Comparison of ENCODE assay signal across 11 cellular contexts in genomic region chr16:89924925-89925307, GRCh38. TPM values are rescaled to one million over a fixed set of nuclear protein-coding genes. Genes with fewer than 3 reads are reported as not detected.
A peak's percentile ranks its signal among the peaks of the same experiment; 100 is the strongest.
DNase-seq lines count a peak whose midpoint lies in the region; ATAC-seq and TF ChIP-seq lines count a peak whose summit lies in the region.
"Had no signal": no experiment of that assay in that cellular context is flagged by ENCODE, and none has a peak within 500 bp of the region (broad histone marks: within the 10 kb centered on the region; RNA-seq: fewer than 3 reads in every experiment).

No MANE protein-coding gene starts in this region.

- H3K4me3 ChIP-seq in epithelial cell of proximal tubule (ENCODE audit: low read depth, low read length) = peak overlapping the region; percentile 93
- H3K4me3 ChIP-seq: body of pancreas had no signal

- DNase-seq in NCI-H1417 (lab: John Stamatoyannopoulos, UW) (peak in 2 of 3 experiments; percentile 2 to 58), NCI-H1417 treated with DMSO at 0.1 percent for 48 hours (lab: John Stamatoyannopoulos, UW) (no peak), NCI-H2171 (lab: John Stamatoyannopoulos, UW) (peak; percentile 29), epithelial cell of proximal tubule (ENCODE audit: low read depth) (no peak), osteocyte (ENCODE audit: extremely low spot score, unreplicated experiment) (no peak)
- no peak for DNase-seq in activated effector memory CD4-positive, alpha-beta T cell treated with anti-CD3 and anti-CD28 coated beads, Interleukin-2, amount 50 U/mL, for 16 hours
- DNase-seq in activated CD8-positive, alpha-beta T cell treated with anti-CD3 and anti-CD28 coated beads, Interleukin-2, amount 10 ng/mL, durations not matched to agents 7 days and 5 days = no peak
- DNase-seq: body of pancreas, NCI-H1048 had no signal

- POLR2A ChIA-PET in activated CD8-positive, alpha-beta T cell treated with anti-CD3 and anti-CD28 coated beads, Interleukin-2, amount 10 ng/mL, durations not matched to agents 7 days and 5 days (lab: Charles Lee) = interaction anchor here (1.1 kb wide), 1 partner anchor 48 kb away, joined by 3 read pairs; no protein-coding TSS in a partner anchor

- H3K36me3 Mint-ChIP-seq in osteocyte (ENCODE audit: unreplicated experiment) = peaks cover 9% of the 10 kb centered on the region
- H3K36me3 Mint-ChIP-seq in activated CD8-positive, alpha-beta T cell treated with anti-CD3 and anti-CD28 coated beads, Interleukin-2, amount 10 ng/mL, durations not matched to agents 7 days and 5 days (ENCODE audit: low read depth) = no peaks in the 10 kb centered on the region
- H3K36me3 Mint-ChIP-seq: naive thymus-derived CD8-positive, alpha-beta T cell had no signal

- no peak for TF ChIP-seq CTCF in epithelial cell of proximal tubule (conservative IDR thresholded peaks at IDR 0.05; ENCODE audit: low read depth, low read length)
- TF ChIP-seq CTCF in osteocyte (IDR thresholded peaks at IDR 0.05) = no peak

- peaks cover 35% of the 10 kb centered on the region for H3K4me1 Mint-ChIP-seq in osteocyte (ENCODE audit: unreplicated experiment)
- peaks cover 37% of the 10 kb centered on the region for H3K4me1 Mint-ChIP-seq in activated CD8-positive, alpha-beta T cell treated with anti-CD3 and anti-CD28 coated beads, Interleukin-2, amount 10 ng/mL, durations not matched to agents 7 days and 5 days (ENCODE audit: low read depth)

- peak overlapping the region; percentile 56 for H3K27ac Mint-ChIP-seq in osteocyte (ENCODE audit: unreplicated experiment)
- H3K27ac Mint-ChIP-seq in activated CD8-positive, alpha-beta T cell treated with anti-CD3 and anti-CD28 coated beads, Interleukin-2, amount 10 ng/mL, durations not matched to agents 7 days and 5 days = no peak overlapping the region
- H3K27ac Mint-ChIP-seq: naive thymus-derived CD8-positive, alpha-beta T cell had no signal

- CTCF ChIA-PET in activated CD8-positive, alpha-beta T cell treated with anti-CD3 and anti-CD28 coated beads, Interleukin-2, amount 10 ng/mL, durations not matched to agents 7 days and 5 days (lab: Charles Lee) = no interaction called here

- H3K27me3 Mint-ChIP-seq in osteocyte (ENCODE audit: unreplicated experiment) = no peaks in the 10 kb centered on the region
- peaks cover 28% of the 10 kb centered on the region for H3K27me3 Mint-ChIP-seq in activated CD8-positive, alpha-beta T cell treated with anti-CD3 and anti-CD28 coated beads, Interleukin-2, amount 10 ng/mL, durations not matched to agents 7 days and 5 days (ENCODE audit: low read depth)

- no peak for ATAC-seq in GM21529 (IDR thresholded peaks at IDR 0.05; ENCODE audit: unreplicated experiment)
- ATAC-seq in activated CD8-positive, alpha-beta T cell treated with anti-CD3 and anti-CD28 coated beads, Interleukin-2, amount 10 ng/mL, durations not matched to agents 7 days and 5 days = no peak
- ATAC-seq: body of pancreas had no signal

- H3K4me3 Mint-ChIP-seq in osteocyte (ENCODE audit: unreplicated experiment) = peak overlapping the region; percentile 75
- H3K4me3 Mint-ChIP-seq in activated CD8-positive, alpha-beta T cell treated with anti-CD3 and anti-CD28 coated beads, Interleukin-2, amount 10 ng/mL, durations not matched to agents 7 days and 5 days = no peak overlapping the region

- no peaks in the 10 kb centered on the region for H3K9me3 Mint-ChIP-seq in osteocyte (ENCODE audit: unreplicated experiment)
- H3K9me3 Mint-ChIP-seq in activated CD8-positive, alpha-beta T cell treated with anti-CD3 and anti-CD28 coated beads, Interleukin-2, amount 10 ng/mL, durations not matched to agents 7 days and 5 days (ENCODE audit: insufficient read depth) = no peaks in the 10 kb centered on the region
- H3K9me3 Mint-ChIP-seq: naive thymus-derived CD8-positive, alpha-beta T cell had no signal

RNA-seq across cellular contexts. Expression of gene TUBB3, which starts 1.8 kb away (rescaled TPM):
- total RNA-seq in epithelial cell of proximal tubule = 833 and 996 TPM in 2 replicates
- total RNA-seq in osteocyte = 84.9 and 95.8 TPM in 2 replicates
- total RNA-seq in activated CD8-positive, alpha-beta T cell treated with anti-CD3 and anti-CD28 coated beads, Interleukin-2, amount 10 ng/mL, durations not matched to agents 7 days and 5 days = 1 to 10 TPM; 1.1 to 1.3 TPM

RNA-seq across cellular contexts. Expression of gene MC1R, which starts 6.3 kb away (rescaled TPM):
- 2.5 and 3.5 TPM in 2 replicates for total RNA-seq in epithelial cell of proximal tubule
- 6.5 and 6.9 TPM in 2 replicates for total RNA-seq in osteocyte
- 1 to 10 TPM; 4.7 to 5.0 TPM for total RNA-seq in activated CD8-positive, alpha-beta T cell treated with anti-CD3 and anti-CD28 coated beads, Interleukin-2, amount 10 ng/mL, durations not matched to agents 7 days and 5 days

RNA-seq across cellular contexts. Expression of gene DEF8, which starts 23.6 kb away (rescaled TPM):
- total RNA-seq in epithelial cell of proximal tubule = 113 and 125 TPM in 2 replicates
- total RNA-seq in osteocyte = 78.7 and 82.8 TPM in 2 replicates
- total RNA-seq in activated CD8-positive, alpha-beta T cell treated with anti-CD3 and anti-CD28 coated beads, Interleukin-2, amount 10 ng/mL, durations not matched to agents 7 days and 5 days = 10 to 100 TPM; 19.8 to 25.7 TPM

RNA-seq across cellular contexts. Expression of gene TCF25, which starts 51.5 kb away (rescaled TPM):
- total RNA-seq in epithelial cell of proximal tubule (118 and 192 TPM in 2 replicates), osteocyte (251 and 267 TPM in 2 replicates)
- total RNA-seq in activated CD8-positive, alpha-beta T cell treated with anti-CD3 and anti-CD28 coated beads, Interleukin-2, amount 10 ng/mL, durations not matched to agents 7 days and 5 days = 100 to 1,000 TPM; 169 to 178 TPM

Comparison
In these comparisons a context has a peak if more than half of its experiments do, and no peak if none do; other contexts are left out.
1. DNase-seq: peak in NCI-H1417 (2 of 3) and NCI-H2171 (single experiment); none in NCI-H1417 treated with DMSO at 0.1 percent for 48 hours (single experiment), epithelial cell of proximal tubule (single experiment), osteocyte (single experiment), activated effector memory CD4-positive, alpha-beta T cell treated with anti-CD3 and anti-CD28 coated beads, Interleukin-2, amount 50 U/mL, for 16 hours (single experiment) and activated CD8-positive, alpha-beta T cell treated with anti-CD3 and anti-CD28 coated beads, Interleukin-2, amount 10 ng/mL, durations not matched to agents 7 days and 5 days (single experiment).
2. RNA of gene TUBB3, which starts 1.8 kb away (total RNA-seq): 833 to 996 TPM in epithelial cell of proximal tubule and 84.9 to 95.8 TPM in osteocyte; 1.1 to 1.3 TPM in activated CD8-positive, alpha-beta T cell treated with anti-CD3 and anti-CD28 coated beads, Interleukin-2, amount 10 ng/mL, durations not matched to agents 7 days and 5 days; every median in the first group is over 10 times any median in the second.